Comparison of ENCODE assay signal across 22 cellular contexts in genomic region chr16:68351463-68351862, GRCh38. TPM values are rescaled to one million over a fixed set of nuclear protein-coding genes. Genes with fewer than 3 reads are reported as not detected.
A peak's percentile ranks its signal among the peaks of the same experiment; 100 is the strongest.
DNase-seq lines count a peak whose midpoint lies in the region; ATAC-seq and TF ChIP-seq lines count a peak whose summit lies in the region.
"Had no signal": no experiment of that assay in that cellular context is flagged by ENCODE, and none has a peak within 500 bp of the region (broad histone marks: within the 10 kb centered on the region; RNA-seq: fewer than 3 reads in every experiment).

No MANE protein-coding gene starts in this region.

- no peaks in the 10 kb centered on the region for H3K27me3 Mint-ChIP-seq in Caco-2 (ENCODE audit: insufficient read depth, unreplicated experiment)
- H3K27me3 Mint-ChIP-seq: B cell; CD4-positive, alpha-beta T cell had no signal

- peak overlapping the region; percentile 2 for H3K27ac ChIP-seq in colonic mucosa
- peak overlapping the region; percentile 41 to 82 (median 54) for H3K27ac ChIP-seq in transverse colon
- no peak overlapping the region for H3K27ac ChIP-seq in mesenchymal stem cell (ENCODE audit: low read length, poor library complexity, severe bottlenecking)
- H3K27ac ChIP-seq in suprapubic skin = no peak overlapping the region
- H3K27ac ChIP-seq: SJCRH30 had no signal

- H3K9ac ChIP-seq in colonic mucosa (ENCODE audit: low read depth in 2 of 2, low read length in 2 of 2) (peak overlapping the region in 1 of 2 donors; percentile 72), mesenchymal stem cell (ENCODE audit: low read length) (no peak overlapping the region)

- H3K14ac ChIP-seq in mesenchymal stem cell (ENCODE audit: low read length in 2 of 2) = no peak overlapping the region

- H3K27me3 ChIP-seq in Caco-2 (replicated peaks; ENCODE audit: control insufficient read depth, insufficient read depth, low read length) = no peaks in the 10 kb centered on the region
- H3K27me3 ChIP-seq in colonic mucosa = no peaks in the 10 kb centered on the region
- no peaks in the 10 kb centered on the region for H3K27me3 ChIP-seq in transverse colon
- no peaks in the 10 kb centered on the region for H3K27me3 ChIP-seq in mesenchymal stem cell (ENCODE audit: control insufficient read depth in 1 of 2, insufficient read depth in 1 of 2, low read length in 2 of 2)
- H3K27me3 ChIP-seq in suprapubic skin = no peaks in the 10 kb centered on the region
- H3K27me3 ChIP-seq: MG63, SJCRH30 had no signal

- BruUV-seq in Caco-2 (replicated peaks; lab: Mats Ljungman, UMichigan) = no TSS peak

- TF ChIP-seq EP300 in transverse colon (IDR thresholded peaks at IDR 0.05; ENCODE audit: low read depth) (no peak), suprapubic skin (IDR thresholded peaks at IDR 0.05) (no peak)

- no peak overlapping the region for H3K4ac ChIP-seq in mesenchymal stem cell (ENCODE audit: low read depth in 1 of 2, low read length in 2 of 2)

- H3K4me1 Mint-ChIP-seq in Caco-2 (ENCODE audit: low read depth, unreplicated experiment) = peaks cover 10% of the 10 kb centered on the region
- H3K4me1 Mint-ChIP-seq: GM23338 had no signal

- H4K91ac ChIP-seq in mesenchymal stem cell (ENCODE audit: low read length) = no peak overlapping the region

- peak overlapping the region; percentile 79 for H3K27ac Mint-ChIP-seq in Caco-2 (ENCODE audit: unreplicated experiment)
- H3K27ac Mint-ChIP-seq: B cell; CD4-positive, alpha-beta T cell; GM23338; H9 had no signal

- H3K4me2 ChIP-seq in mesenchymal stem cell (ENCODE audit: low read length, poor library complexity, severe bottlenecking) = no peak overlapping the region
- H3K4me2 ChIP-seq: GM23338 had no signal

- peaks cover 99% of the 10 kb centered on the region for H3K36me3 Mint-ChIP-seq in Caco-2 (ENCODE audit: insufficient read depth, unreplicated experiment)

- ATAC-seq in mucosa of descending colon = peak; percentile 2
- no peak for ATAC-seq in HG02571 (IDR thresholded peaks at IDR 0.05; ENCODE audit: unreplicated experiment)
- ATAC-seq: GM23338 had no signal

- no peak for TF ChIP-seq POLR2A in transverse colon (IDR thresholded peaks at IDR 0.05)
- TF ChIP-seq POLR2A in suprapubic skin (IDR thresholded peaks at IDR 0.05) = no peak

- CTCF ChIA-PET in Caco-2 (lab: Charles Lee) = no interaction called here

- H2AFZ ChIP-seq in mesenchymal stem cell (ENCODE audit: low read depth, low read length) = no peak overlapping the region
- H2AFZ ChIP-seq: GM23338 had no signal

- POLR2A ChIA-PET in Caco-2 (lab: Charles Lee) = no interaction called here

- no peak overlapping the region for H3K23ac ChIP-seq in mesenchymal stem cell (ENCODE audit: low read length in 2 of 2)

- no peak overlapping the region for H2BK120ac ChIP-seq in mesenchymal stem cell (ENCODE audit: low read depth, low read length)

- H2AK5ac ChIP-seq in mesenchymal stem cell (ENCODE audit: low read length, severe bottlenecking) = no peak overlapping the region

- 24 to 65% methylated on average over 3 to 11 of the region's 11 CpGs for WGBS in transverse colon (ENCODE audit: low coverage in 1 of 2), 2 donors
- 95% methylated on average over 11 of the region's 11 CpGs for WGBS in mesenchymal stem cell
- 89% methylated on average over 11 of the region's 11 CpGs for WGBS in suprapubic skin

- no peaks in the 10 kb centered on the region for H3K9me3 Mint-ChIP-seq in Caco-2 (ENCODE audit: unreplicated experiment)
- H3K9me3 Mint-ChIP-seq: CD4-positive, alpha-beta T cell; GM23338; H9 had no signal

- peaks cover 12% of the 10 kb centered on the region for H3K79me1 ChIP-seq in mesenchymal stem cell (replicated peaks; ENCODE audit: low read length, poor library complexity, severe bottlenecking)

- H3K4me1 ChIP-seq in Caco-2 (peaks cover 6% of the 10 kb centered on the region), colonic mucosa (peaks cover 5% of the 10 kb centered on the region), mucosa of descending colon (ENCODE audit: low read depth) (peaks cover 10% of the 10 kb centered on the region), transverse colon (peaks cover 4 to 16% (median 7%) of the 10 kb centered on the region in 4 donors), mesenchymal stem cell (ENCODE audit: control insufficient read depth, insufficient read depth, low read depth, low read length) (peaks cover 14% of the 10 kb centered on the region), suprapubic skin (peaks cover 6% of the 10 kb centered on the region)

- no peak overlapping the region for H2BK15ac ChIP-seq in mesenchymal stem cell (ENCODE audit: low read depth, poor library complexity, severe bottlenecking)

- peaks cover 7% of the 10 kb centered on the region for H3K36me3 ChIP-seq in Caco-2 (ENCODE audit: control insufficient read depth, insufficient read depth, low read length)
- peaks cover 3% of the 10 kb centered on the region for H3K36me3 ChIP-seq in colonic mucosa
- no peaks in the 10 kb centered on the region for H3K36me3 ChIP-seq in mucosa of descending colon (ENCODE audit: low read depth)
- peaks cover 0 to 33% (median 11%) of the 10 kb centered on the region in 4 donors for H3K36me3 ChIP-seq in transverse colon
- peaks cover 85 to 96% of the 10 kb centered on the region in 2 experiments for H3K36me3 ChIP-seq in mesenchymal stem cell (ENCODE audit: control insufficient read depth in 1 of 2, insufficient read depth in 2 of 2, low read depth in 1 of 2, low read length in 2 of 2)
- H3K36me3 ChIP-seq in suprapubic skin = peaks cover 95% of the 10 kb centered on the region
- H3K36me3 ChIP-seq: MG63, SJCRH30 had no signal

- TF ChIP-seq CTCF in Caco-2 (IDR thresholded peaks at IDR 0.05; ENCODE audit: insufficient read depth in 1 of 2, low read depth in 1 of 2, low read length in 1 of 2, severe bottlenecking in 1 of 2, unreplicated experiment in 1 of 2) (no peak), colonic mucosa (IDR thresholded peaks at IDR 0.05) (no peak), mucosa of descending colon (IDR thresholded peaks at IDR 0.05) (no peak), transverse colon (IDR thresholded peaks at IDR 0.05) (no peak), suprapubic skin (IDR thresholded peaks at IDR 0.05) (no peak)

- peak overlapping the region; percentile 40 for H3K4me3 Mint-ChIP-seq in Caco-2 (ENCODE audit: unreplicated experiment)
- H3K4me3 Mint-ChIP-seq: B cell; CD4-positive, alpha-beta T cell; GM23338; H9 had no signal

- no peak overlapping the region for H2BK12ac ChIP-seq in mesenchymal stem cell (ENCODE audit: low read length in 2 of 2)

- no peak overlapping the region for H3K18ac ChIP-seq in mesenchymal stem cell (ENCODE audit: low read depth in 1 of 2, low read length in 2 of 2)

- H4K8ac ChIP-seq in mesenchymal stem cell (ENCODE audit: low read length) = no peak overlapping the region

- in situ Hi-C loops in transverse colon (cut with MboI; ENCODE audit: low pct_ligation_motif_present in 1 of 4, low pct_unique_long_range_greater_than_20kb in 1 of 4, low sequenced_read_pairs in 3 of 4) = no loop called here

- H2BK5ac ChIP-seq in mesenchymal stem cell (ENCODE audit: low read depth, low read length, poor library complexity, severe bottlenecking) = no peak overlapping the region

- H3K9me3 ChIP-seq in Caco-2 (no peaks in the 10 kb centered on the region), colonic mucosa (no peaks in the 10 kb centered on the region), mucosa of descending colon (no peaks in the 10 kb centered on the region), transverse colon (no peaks in the 10 kb centered on the region), mesenchymal stem cell (ENCODE audit: control insufficient read depth, low read length) (no peaks in the 10 kb centered on the region), suprapubic skin (no peaks in the 10 kb centered on the region)
- H3K9me3 ChIP-seq: MG63, SJCRH30 had no signal

- intact Hi-C loops in Caco-2 (cut with micrococcal nuclease; ENCODE audit: unreplicated experiment) = no loop called here
- intact Hi-C loops in colonic mucosa (cut with DNase I) = no loop called here
- intact Hi-C loops in mucosa of descending colon (cut with DNase I, micrococcal nuclease) = no loop called here
- intact Hi-C loops in transverse colon (cut with DNase I; ENCODE audit: low total_unique reads) = no loop called here

- no peak for DNase-seq in Caco-2
- no peak for DNase-seq in colonic mucosa
- DNase-seq in mucosa of descending colon = peak in 1 of 3 donors; percentile 52
- DNase-seq in transverse colon = no peak
- no peak for DNase-seq in nucleus accumbens (lab: John Stamatoyannopoulos, UW)
- no peak for DNase-seq in mesenchymal stem cell
- DNase-seq in suprapubic skin (ENCODE audit: low spot score in 2 of 2) = no peak
- DNase-seq: CD4-positive, alpha-beta T cell; H9; KBM-7; MG63; NCI-H1105 treated with DMSO at 0.1 percent for 48 hours; NCI-H146; NCI-H1930; NCI-H2107; NCI-H446; NCI-H524 treated with DMSO at 0.1 percent for 48 hours; NCI-H774; SJCRH30 had no signal

- H3K4me3 ChIP-seq in Caco-2 (ENCODE audit: low read depth, low read length) = no peak overlapping the region
- H3K4me3 ChIP-seq in colonic mucosa = no peak overlapping the region
- no peak overlapping the region for H3K4me3 ChIP-seq in mucosa of descending colon
- H3K4me3 ChIP-seq in transverse colon = no peak overlapping the region
- H3K4me3 ChIP-seq in mesenchymal stem cell (ENCODE audit: insufficient read depth in 1 of 2, low read depth in 1 of 2, low read length in 2 of 2) = no peak overlapping the region
- H3K4me3 ChIP-seq in suprapubic skin = no peak overlapping the region
- H3K4me3 ChIP-seq: GM23338, MG63, SJCRH30 had no signal

RNA-seq across cellular contexts. Expression of gene PRMT7, which starts 40.6 kb away (rescaled TPM):
- 156 and 166 TPM in 2 replicates for total RNA-seq in Caco-2 (2022)
- 10 to 100 TPM; 18.0 to 45.4 TPM for total RNA-seq in colonic mucosa
- 10 to 100 TPM; 31.0 to 42.2 (median 41.0) TPM for total RNA-seq in mucosa of descending colon
- total RNA-seq in transverse colon = 100 to 1,000 TPM in 1 of 4 donors, 10 to 100 TPM in 3; 20.6 to 115 (median 38.5) TPM
- 14.6 TPM for polyA plus RNA-seq in mesenchymal stem cell (2013, experiment 1 of 2)
- polyA plus RNA-seq in mesenchymal stem cell (2013, experiment 2 of 2) = 14.7 TPM
- 100 to 1,000 TPM in 1 of 4 donors, 10 to 100 TPM in 3; 38.8 to 101 (median 69.9) TPM for total RNA-seq in suprapubic skin

RNA-seq across cellular contexts. Expression of gene SLC7A6OS, which starts 40.7 kb away (rescaled TPM):
- 34.0 and 34.2 TPM in 2 replicates for total RNA-seq in Caco-2 (2022)
- total RNA-seq in colonic mucosa = 10 to 100 TPM; 15.2 to 16.6 TPM
- 10 to 100 TPM; 16.2 to 22.0 (median 18.4) TPM for total RNA-seq in mucosa of descending colon
- total RNA-seq in transverse colon = 10 to 100 TPM in 3 of 4 donors, 1 to 10 TPM in 1; 7.8 to 49.0 (median 15.3) TPM
- polyA plus RNA-seq in mesenchymal stem cell (2013, experiment 1 of 2) = 7.0 TPM
- 7.0 TPM for polyA plus RNA-seq in mesenchymal stem cell (2013, experiment 2 of 2)
- 10 to 100 TPM in 2 of 4 donors, 1 to 10 TPM in 2; 8.8 to 18.1 (median 10.1) TPM for total RNA-seq in suprapubic skin

Comparison
In these comparisons a context has a peak if more than half of its experiments do, and no peak if none do; other contexts are left out.
1. H3K27ac ChIP-seq: peak in colonic mucosa (single experiment) and transverse colon (4 of 4); none in mesenchymal stem cell (single experiment) and suprapubic skin (single experiment).